19 cellular contexts compared by ENCODE assay signal in genomic region chr15:101379647-101380046, GRCh38.
"Had no signal": no experiment of that assay in that cellular context is flagged by ENCODE, and none has a peak within 500 bp of the region (broad histone marks: within the 10 kb centered on the region; RNA-seq: fewer than 3 reads in every experiment).

No MANE protein-coding gene starts in this region.

- H3K4me3 ChIP-seq: colonic mucosa, hepatocyte, pancreas, prostate gland, right lobe of liver, testis, tibial nerve, upper lobe of right lung, vagina had no signal

- H3K4me1 Mint-ChIP-seq: stimulated activated naive B cell treated with anti-CD40 and anti-IgM and Interleukin-4, amounts not matched to agents 10 μg/mL and 1 μg/mL and 100 μg/mL, for 72 hours had no signal

- H3K27me3 Mint-ChIP-seq: naive thymus-derived CD4-positive, alpha-beta T cell; stimulated activated naive CD8-positive, alpha-beta T cell treated with anti-CD3 and anti-CD28 coated beads, Interleukin-15, amount 100 ng/mL, for 72 hours had no signal

- H3K36me3 ChIP-seq: colonic mucosa, pancreas, prostate gland, tibial nerve, upper lobe of right lung, vagina had no signal

- H3K4me1 ChIP-seq: colonic mucosa, prostate gland, testis, tibial nerve, upper lobe of right lung, vagina had no signal

- H3K9me3 ChIP-seq: colonic mucosa, pancreas, prostate gland, right lobe of liver, testis, tibial nerve, upper lobe of right lung, vagina had no signal

- H3K4me3 Mint-ChIP-seq: naive thymus-derived CD4-positive, alpha-beta T cell; stimulated activated naive B cell treated with anti-CD40 and anti-IgM and Interleukin-4, amounts not matched to agents 10 μg/mL and 1 μg/mL and 100 μg/mL, for 72 hours; stimulated activated naive CD8-positive, alpha-beta T cell treated with anti-CD3 and anti-CD28 coated beads, Interleukin-15, amount 100 ng/mL, for 72 hours had no signal

- ATAC-seq: left colon; naive thymus-derived CD4-positive, alpha-beta T cell; pancreas; right lobe of liver; stimulated activated naive B cell treated with anti-CD40 and anti-IgM and Interleukin-4, amounts not matched to agents 10 μg/mL and 1 μg/mL and 100 μg/mL, for 72 hours had no signal

- H3K27me3 ChIP-seq: colonic mucosa, hepatocyte, pancreas, right lobe of liver, testis, tibial nerve, upper lobe of right lung, vagina had no signal

- H3K27ac ChIP-seq: colonic mucosa, hepatocyte, pancreas, prostate gland, right lobe of liver, testis, tibial nerve, upper lobe of right lung, vagina had no signal

- H3K9me3 Mint-ChIP-seq: naive thymus-derived CD4-positive, alpha-beta T cell; stimulated activated naive B cell treated with anti-CD40 and anti-IgM and Interleukin-4, amounts not matched to agents 10 μg/mL and 1 μg/mL and 100 μg/mL, for 72 hours; stimulated activated naive CD8-positive, alpha-beta T cell treated with anti-CD3 and anti-CD28 coated beads, Interleukin-15, amount 100 ng/mL, for 72 hours had no signal

- H3K36me3 Mint-ChIP-seq: naive thymus-derived CD4-positive, alpha-beta T cell; stimulated activated naive B cell treated with anti-CD40 and anti-IgM and Interleukin-4, amounts not matched to agents 10 μg/mL and 1 μg/mL and 100 μg/mL, for 72 hours had no signal

- H3K27ac Mint-ChIP-seq: naive thymus-derived CD4-positive, alpha-beta T cell; stimulated activated naive B cell treated with anti-CD40 and anti-IgM and Interleukin-4, amounts not matched to agents 10 μg/mL and 1 μg/mL and 100 μg/mL, for 72 hours; stimulated activated naive CD8-positive, alpha-beta T cell treated with anti-CD3 and anti-CD28 coated beads, Interleukin-15, amount 100 ng/mL, for 72 hours had no signal

- DNase-seq: colonic mucosa; effector CD4-positive, alpha-beta T cell; foreskin melanocyte; head of caudate nucleus; left colon; naive thymus-derived CD4-positive, alpha-beta T cell; occipital lobe; pancreas; stimulated activated CD4-positive, alpha-beta T cell treated with anti-CD3 and anti-CD28 coated beads, Interleukin-2, amount 100 ng/mL, for 24 hours; stimulated activated CD4-positive, alpha-beta T cell treated with anti-CD3 and anti-CD28 coated beads, Interleukin-4, amount 100 ng/mL, for 4 hours; stimulated activated naive B cell treated with anti-CD40 and anti-IgM and Interleukin-4, amounts not matched to agents 10 μg/mL and 1 μg/mL and 100 μg/mL, for 72 hours; stimulated activated naive CD8-positive, alpha-beta T cell treated with anti-CD3 and anti-CD28 coated beads, Interleukin-15, amount 100 ng/mL, for 72 hours; testis; upper lobe of right lung had no signal
